Comparison of ENCODE assay signal across 8 cellular contexts in the genomic region with DNA sequence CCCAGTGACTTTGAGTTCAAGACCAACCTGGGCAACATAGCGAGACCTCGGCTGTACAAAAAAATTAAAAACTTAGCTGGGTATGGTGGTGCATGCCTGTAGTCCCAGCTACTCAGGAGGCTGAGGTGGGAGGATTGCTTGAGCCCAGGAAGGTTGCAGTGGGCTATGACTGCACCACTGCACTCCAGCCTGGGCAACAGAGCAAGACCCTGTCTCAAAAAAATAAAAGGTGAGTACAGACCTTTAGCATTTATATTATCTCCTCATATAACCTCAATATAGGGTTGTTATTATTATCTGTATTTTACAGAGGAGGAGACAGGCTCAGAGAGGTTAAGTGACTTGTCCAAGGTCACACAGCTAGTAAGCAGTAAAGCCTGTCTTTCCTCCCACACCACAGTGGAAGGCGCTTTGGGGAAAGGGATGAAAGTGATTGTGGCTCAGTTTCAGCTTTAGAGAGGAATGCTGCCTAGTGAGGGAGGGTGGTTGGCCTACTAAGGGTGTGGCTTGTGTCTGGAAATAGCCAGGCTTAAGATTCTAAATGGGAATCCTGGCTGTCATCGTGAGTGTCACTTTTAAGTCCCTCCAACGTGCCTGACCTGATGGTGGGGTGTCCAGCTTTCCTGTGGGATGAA. TPM values are rescaled to one million over a fixed set of nuclear protein-coding genes. Genes with fewer than 3 reads are reported as not detected.
A peak's percentile ranks its signal among the peaks of the same experiment; 100 is the strongest.
DNase-seq lines count a peak whose midpoint lies in the region; ATAC-seq and TF ChIP-seq lines count a peak whose summit lies in the region.
"Had no signal": no experiment of that assay in that cellular context is flagged by ENCODE, and none has a peak within 500 bp of the region (broad histone marks: within the 10 kb centered on the region; RNA-seq: fewer than 3 reads in every experiment).

No MANE protein-coding gene starts in this region.

- H3F3A ChIP-seq in GM23248 (ENCODE audit: insufficient read depth): peaks cover 6% of the 10 kb centered on the region; the same call in 1 of the 2 replicates

- in situ Hi-C loops in GM23248 (cut with MboI): no loop called here
- in situ Hi-C loops in transverse colon (cut with MboI; ENCODE audit: low pct_ligation_motif_present in 1 of 4, low pct_unique_long_range_greater_than_20kb in 1 of 4, low sequenced_read_pairs in 3 of 4): no loop called here

- H3K36me3 Mint-ChIP-seq in activated B cell treated with CpG ODN at 0.5 μM for 24 hours (ENCODE audit: low read depth): peaks cover 54% of the 10 kb centered on the region

- no peak overlapping the region for H3K4me2 ChIP-seq in GM23248 (ENCODE audit: unreplicated experiment)

- no peaks in the 10 kb centered on the region for H3K9me2 ChIP-seq in GM23248 (ENCODE audit: insufficient read depth)

- H3K27me3 ChIP-seq in GM23248 (replicated peaks; ENCODE audit: insufficient read depth) (no peaks in the 10 kb centered on the region), heart left ventricle (no peaks in the 10 kb centered on the region), transverse colon (no peaks in the 10 kb centered on the region)

- POLR2A ChIA-PET in activated B cell treated with CpG ODN at 0.5 μM for 24 hours (lab: Charles Lee): interaction anchor here (1.0 to 13.6 kb wide), 7 partner anchors 7 to 104 kb away, joined by 3 to 277 read pairs (median 52); a partner anchor contains a TSS

- no peak overlapping the region for H2AFZ ChIP-seq in GM23248

- ATAC-seq in activated B cell treated with CpG ODN at 0.5 μM for 24 hours (ENCODE audit: low read depth) (no peak), heart left ventricle (peak in 3 of 4 donors; percentile 8 to 36 (median 26)), left lobe of liver (no peak), GM18868 (IDR thresholded peaks at IDR 0.05; ENCODE audit: unreplicated experiment) (no peak)

- TF ChIP-seq CTCF in activated B cell treated with CpG ODN at 0.5 μM for 24 hours (IDR thresholded peaks at IDR 0.05) (no peak), heart left ventricle (IDR thresholded peaks at IDR 0.05) (no peak), transverse colon (IDR thresholded peaks at IDR 0.05) (no peak)

- peaks cover 11% of the 10 kb centered on the region; the same call in 1 of the 2 replicates for H3K4me1 ChIP-seq in GM23248 (ENCODE audit: insufficient read depth)
- H3K4me1 ChIP-seq in heart left ventricle: peaks cover 5 to 94% (median 86%) of the 10 kb centered on the region in 12 donors
- peaks cover 8 to 43% (median 17%) of the 10 kb centered on the region in 4 donors for H3K4me1 ChIP-seq in transverse colon

- no peaks in the 10 kb centered on the region for H3K27me3 Mint-ChIP-seq in activated B cell treated with CpG ODN at 0.5 μM for 24 hours

- H3K36me3 ChIP-seq in GM23248 (ENCODE audit: low read depth) (peaks cover 3% of the 10 kb centered on the region; the same call in 1 of the 2 replicates), heart left ventricle (peaks cover 0 to 74% (median 64%) of the 10 kb centered on the region in 9 donors), transverse colon (peaks cover 0 to 27% (median 10%) of the 10 kb centered on the region in 4 donors)

- intact Hi-C loops in activated B cell treated with CpG ODN at 0.5 μM for 24 hours (cut with micrococcal nuclease) (loop anchor here (1.0 kb wide), 3 partner anchors 7 to 43 kb away; a partner anchor contains a TSS), heart left ventricle (cut with DNase I) (loop anchor here in 4 of 10 donors (5.0 to 10.0 kb wide), 3 partner anchors 34 to 69 kb away; no protein-coding TSS in a partner anchor), transverse colon (cut with DNase I; ENCODE audit: low total_unique reads) (no loop called here)

- peak; percentile 7 for DNase-seq in GM23248
- no peak for DNase-seq in activated B cell treated with CpG ODN at 0.5 μM for 24 hours
- DNase-seq in heart left ventricle: peak in 1 of 5 donors; percentile 55
- no peak for DNase-seq in left lobe of liver (ENCODE audit: low spot score)
- DNase-seq in transverse colon: no peak
- DNase-seq: NCI-H1694 had no signal

- H3K9ac ChIP-seq in GM23248: no peak overlapping the region

- H3K79me2 ChIP-seq in GM23248 (ENCODE audit: insufficient read depth): no peaks in the 10 kb centered on the region

- H3K27ac Mint-ChIP-seq in activated B cell treated with CpG ODN at 0.5 μM for 24 hours: peak overlapping the region; percentile 90

- TF ChIP-seq POLR2A in heart left ventricle (IDR thresholded peaks at IDR 0.05) (no peak), transverse colon (IDR thresholded peaks at IDR 0.05) (no peak)

- H3K4me3 ChIP-seq in GM23248 (no peak overlapping the region), heart left ventricle (no peak overlapping the region), skin epidermis (no peak overlapping the region), transverse colon (no peak overlapping the region)

- no peak for TF ChIP-seq EP300 in transverse colon (IDR thresholded peaks at IDR 0.05; ENCODE audit: low read depth)

- 60 to 62% methylated on average over 5 of the region's 5 CpGs for WGBS in GM23248 (ENCODE audit: low coverage in 1 of 2, low lambda C conversion rate in 2 of 2, missing lambda C conversion rate in 2 of 2), 2 experiments
- 45 to 64% (median 63%) methylated on average over 5 of the region's 5 CpGs for WGBS in heart left ventricle, 4 donors
- 80 to 100% methylated on average over 2 to 5 of the region's 5 CpGs for WGBS in transverse colon (ENCODE audit: low coverage in 1 of 2), 2 donors

- H3K9me3 ChIP-seq in GM23248 (ENCODE audit: low read depth) (no peaks in the 10 kb centered on the region), heart left ventricle (no peaks in the 10 kb centered on the region), transverse colon (no peaks in the 10 kb centered on the region)

- no peaks in the 10 kb centered on the region for H4K20me1 ChIP-seq in GM23248 (ENCODE audit: insufficient read depth)

- no peak overlapping the region for H3K4me3 Mint-ChIP-seq in activated B cell treated with CpG ODN at 0.5 μM for 24 hours

- CTCF ChIA-PET in activated B cell treated with CpG ODN at 0.5 μM for 24 hours (lab: Charles Lee): no interaction called here

- no peak overlapping the region for H3K27ac ChIP-seq in GM23248
- peak overlapping the region; percentile 19 to 94 (median 88) for H3K27ac ChIP-seq in heart left ventricle
- peak overlapping the region in 15 of 21 experiments; percentile 6 to 76 (median 36) for H3K27ac ChIP-seq in skin epidermis
- H3K27ac ChIP-seq in transverse colon: peak overlapping the region in 2 of 4 donors; percentile 10 to 45

- H3K4me1 Mint-ChIP-seq in activated B cell treated with CpG ODN at 0.5 μM for 24 hours: peaks cover 68% of the 10 kb centered on the region

- H3K9me3 Mint-ChIP-seq in activated B cell treated with CpG ODN at 0.5 μM for 24 hours: no peaks in the 10 kb centered on the region

RNA-seq across cellular contexts. Expression of a gene that starts 7.2 kb away (rescaled TPM):
- 9.0 and 11.6 TPM in 2 replicates for total RNA-seq in GM23248 (2014; rRNA removed; shearing (Covaris generic))
- polyA plus RNA-seq in GM23248 (2016; fragmentation: Nextera tagmentation; extraction: Ambion mirVana): 15.9 and 17.6 TPM in 2 replicates
- total RNA-seq in activated B cell treated with CpG ODN at 0.5 μM for 24 hours: 107 and 126 TPM in 2 replicates
- 100 to 1,000 TPM in 4 of 9 donors, 10 to 100 TPM in 5; 52.1 to 136 (median 92.0) TPM for total RNA-seq in heart left ventricle
- 10 to 100 TPM; 22.6 to 75.1 TPM for polyA plus RNA-seq in heart left ventricle
- total RNA-seq in left lobe of liver: 33.1 TPM
- 1,000 to 10,000 TPM in 1 of 4 donors, 100 to 1,000 TPM in 1, 10 to 100 TPM in 2; 85.1 to 1,315 (median 121) TPM for total RNA-seq in transverse colon

RNA-seq across cellular contexts. Expression of a gene that starts 43.0 kb away (rescaled TPM):
- 16.2 and 19.2 TPM in 2 replicates for total RNA-seq in GM23248 (2014; rRNA removed; shearing (Covaris generic))
- 12.5 and 15.6 TPM in 2 replicates for polyA plus RNA-seq in GM23248 (2016; fragmentation: Nextera tagmentation; extraction: Ambion mirVana)
- total RNA-seq in activated B cell treated with CpG ODN at 0.5 μM for 24 hours: 15.5 and 18.2 TPM in 2 replicates
- total RNA-seq in heart left ventricle: 10 to 100 TPM; 13.3 to 30.7 (median 16.0) TPM
- polyA plus RNA-seq in heart left ventricle: 10 to 100 TPM; 10.4 to 12.9 TPM
- 28.4 TPM for total RNA-seq in left lobe of liver
- 10 to 100 TPM; 17.5 to 41.5 (median 23.8) TPM for total RNA-seq in transverse colon

RNA-seq across cellular contexts. Expression of a gene that starts 43.2 kb away (rescaled TPM):
- 34.9 and 44.5 TPM in 2 replicates for total RNA-seq in GM23248 (2014; rRNA removed; shearing (Covaris generic))
- polyA plus RNA-seq in GM23248 (2016; fragmentation: Nextera tagmentation; extraction: Ambion mirVana): 27.7 and 28.1 TPM in 2 replicates
- total RNA-seq in activated B cell treated with CpG ODN at 0.5 μM for 24 hours: 115 TPM in 2 replicates
- 10 to 100 TPM; 28.2 to 60.2 (median 38.2) TPM for total RNA-seq in heart left ventricle
- 10 to 100 TPM; 23.4 to 53.2 TPM for polyA plus RNA-seq in heart left ventricle
- 33.5 TPM for total RNA-seq in left lobe of liver
- 10 to 100 TPM; 60.7 to 96.1 (median 72.8) TPM for total RNA-seq in transverse colon

Comparison
In these comparisons a context has a peak if more than half of its experiments do, and no peak if none do; other contexts are left out.
1. ATAC-seq: peak in heart left ventricle (3 of 4); none in activated B cell treated with CpG ODN at 0.5 μM for 24 hours (single experiment), left lobe of liver (single experiment) and GM18868 (single experiment).